14 cellular contexts compared by ENCODE assay signal in the genomic region with DNA sequence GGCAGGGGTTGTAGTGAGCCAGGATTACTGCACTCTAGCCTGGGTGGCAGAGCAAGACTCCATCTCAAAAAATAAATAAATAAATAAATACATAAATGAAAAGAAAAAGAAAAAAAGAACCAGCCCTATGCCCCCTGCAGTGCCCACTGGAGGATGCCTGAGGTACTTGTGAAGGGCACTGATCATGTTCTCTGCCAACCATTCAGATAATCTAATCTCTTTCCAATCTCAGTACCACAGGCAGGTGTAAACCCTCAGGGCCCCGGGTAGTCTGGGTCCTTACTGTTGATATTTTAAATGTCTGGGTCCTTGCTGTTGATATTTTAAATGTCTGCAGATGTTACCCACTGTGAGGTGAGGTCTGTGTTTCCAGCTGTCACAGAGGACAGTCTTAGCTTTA.
DNase-seq lines count a peak whose midpoint lies in the region; ATAC-seq and TF ChIP-seq lines count a peak whose summit lies in the region.
"Had no signal": no experiment of that assay in that cellular context is flagged by ENCODE, and none has a peak within 500 bp of the region (broad histone marks: within the 10 kb centered on the region; RNA-seq: fewer than 3 reads in every experiment).

No MANE protein-coding gene starts in this region.

- no peak for ATAC-seq in HG02798 (IDR thresholded peaks at IDR 0.05; ENCODE audit: poor library complexity, unreplicated experiment)
- no peak for ATAC-seq in GM21717 (IDR thresholded peaks at IDR 0.05; ENCODE audit: unreplicated experiment)
- ATAC-seq: GM12878 had no signal

- intact Hi-C loops in head of caudate nucleus (cut with DNase I) = no loop called here

- H3K79me2 ChIP-seq in hepatocyte = no peaks in the 10 kb centered on the region

- no peaks in the 10 kb centered on the region for H4K20me1 ChIP-seq in hepatocyte (ENCODE audit: insufficient read depth, poor library complexity, severe bottlenecking)

- no peak overlapping the region for H3K4me3 ChIP-seq in hepatocyte
- H3K4me3 ChIP-seq: GM12878, GM23248 had no signal

- H3K27ac ChIP-seq in C4-2B = no peak overlapping the region
- H3K27ac ChIP-seq in hepatocyte = no peak overlapping the region
- H3K27ac ChIP-seq: GM23248 had no signal

- H3K4me2 ChIP-seq in hepatocyte = no peak overlapping the region

- H2AFZ ChIP-seq in hepatocyte = no peak overlapping the region
- H2AFZ ChIP-seq: GM23248 had no signal

- no peaks in the 10 kb centered on the region for H3K36me3 ChIP-seq in hepatocyte (replicated peaks; ENCODE audit: insufficient read depth, low read depth)

- WGBS in hepatocyte (ENCODE audit: low lambda C conversion rate, missing lambda C conversion rate) = 52% methylated on average over 1 of the region's 1 CpG

- TF ChIP-seq CTCF in C4-2B (conservative IDR thresholded peaks at IDR 0.05) (peak; percentile 2; the same call in 1 of the 2 replicates), GM12873 (IDR thresholded peaks at IDR 0.05; ENCODE audit: insufficient read depth, low read depth, low read length, missing control alignments) (peak; percentile 5), hepatocyte (IDR thresholded peaks at IDR 0.05; ENCODE audit: poor library complexity) (peak; percentile 10)

- H3K4me1 ChIP-seq in hepatocyte (ENCODE audit: insufficient read depth) = no peaks in the 10 kb centered on the region

- no peaks in the 10 kb centered on the region for H3K27me3 ChIP-seq in hepatocyte

- in situ Hi-C loops in SK-MEL-5 (cut with HindIII; ENCODE audit: low pct_unique_long_range_greater_than_20kb, low sequenced_read_pairs) = no loop called here

- no peaks in the 10 kb centered on the region for H3K9me2 ChIP-seq in hepatocyte (replicated peaks; ENCODE audit: insufficient read depth)

- peak; percentile 37 for DNase-seq in SK-MEL-5 (ENCODE audit: low read depth, low spot score)
- no peak for DNase-seq in hepatocyte (ENCODE audit: low spot score)
- DNase-seq in head of caudate nucleus = no peak
- DNase-seq: C1 segment of cervical spinal cord, DMS153, GM23248, NCI-H187 treated with DMSO at 0.1 percent for 48 hours, NCI-H2171 treated with DMSO at 0.1 percent for 48 hours, Right ventricle myocardium superior had no signal

- H3K9me3 ChIP-seq in hepatocyte (ENCODE audit: low read depth) = no peaks in the 10 kb centered on the region
